In the genomic region with DNA sequence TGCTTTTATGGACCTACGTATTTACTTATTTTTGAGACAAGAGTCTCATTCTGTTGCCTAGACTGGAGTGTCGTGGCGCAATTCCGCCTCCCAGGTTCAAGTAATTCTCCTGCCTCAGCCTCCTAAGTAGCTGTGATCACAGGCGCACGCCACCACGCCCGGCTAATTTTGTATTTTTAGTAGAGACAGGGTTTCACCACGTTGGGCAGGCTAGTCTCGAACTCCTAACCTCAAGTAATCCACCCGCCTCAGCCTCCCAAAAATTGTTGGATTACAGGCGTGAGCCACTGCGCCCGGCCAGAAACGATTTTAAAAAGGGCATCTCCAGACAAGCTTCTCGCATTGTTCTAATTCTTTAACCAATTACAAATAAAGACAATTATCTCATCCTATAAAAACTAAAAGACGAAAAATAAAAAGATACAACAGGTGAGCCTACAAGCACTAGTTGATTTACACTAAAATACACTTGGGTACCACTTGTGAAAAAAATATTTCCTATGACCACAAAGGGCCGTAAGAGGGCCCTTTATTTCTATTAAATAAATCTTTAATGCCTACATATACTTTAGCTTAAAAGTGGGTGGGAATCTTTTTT, we compare ENCODE assay signal across 9 cellular contexts. TPM values are rescaled to one million over a fixed set of nuclear protein-coding genes. Genes with fewer than 3 reads are reported as not detected.
DNase-seq lines count a peak whose midpoint lies in the region; ATAC-seq, FAIRE-seq and TF ChIP-seq lines count a peak whose summit lies in the region.
"Had no signal": no experiment of that assay in that cellular context is flagged by ENCODE, and none has a peak within 500 bp of the region (broad histone marks: within the 10 kb centered on the region; RNA-seq: fewer than 3 reads in every experiment).

No MANE protein-coding gene starts in this region.

- H4K5ac ChIP-seq in H1 (ENCODE audit: insufficient read length, low read depth, low read length) = no peak overlapping the region

- H3F3A ChIP-seq in DOHH2 (ENCODE audit: control insufficient read depth, insufficient read depth) = peaks cover 16% of the 10 kb centered on the region
- no peaks in the 10 kb centered on the region for H3F3A ChIP-seq in neural cell (ENCODE audit: insufficient read depth, low read length, poor library complexity, severe bottlenecking)

- H3K23me2 ChIP-seq in H1 (ENCODE audit: low read depth, low read length) = no peaks in the 10 kb centered on the region; the same call in 1 of the 2 replicates

- no peaks in the 10 kb centered on the region for H3K27me3 ChIP-seq in DOHH2 (ENCODE audit: control insufficient read depth, low read length)
- H3K27me3 ChIP-seq in H1 (replicated peaks in 1 of 4; ENCODE audit: control insufficient read depth in 3 of 4, extremely low read depth in 1 of 4, insufficient read depth in 3 of 4, low read length in 3 of 4) = no peaks in the 10 kb centered on the region
- no peaks in the 10 kb centered on the region for H3K27me3 ChIP-seq in neural cell (ENCODE audit: insufficient read depth, low read depth, low read length)
- no peaks in the 10 kb centered on the region for H3K27me3 ChIP-seq in sigmoid colon

- H3K23ac ChIP-seq in H1 (ENCODE audit: insufficient read length) = no peak overlapping the region

- H3K4me3 ChIP-seq in DOHH2 (ENCODE audit: low read length) = peak overlapping the region; percentile 80
- H3K4me3 ChIP-seq in NB4 (ENCODE audit: low read depth, low read length) = peak overlapping the region; percentile 92
- peak overlapping the region; percentile 89 to 100 (median 100); a peak in 7 of 8 replicates for H3K4me3 ChIP-seq in H1 (ENCODE audit: extremely low read depth in 1 of 4, insufficient read depth in 2 of 4, low read depth in 3 of 4, low read length in 4 of 4)
- peak overlapping the region; percentile 91 for H3K4me3 ChIP-seq in neural cell (ENCODE audit: low read length)
- peak overlapping the region in 2 of 4 donors; percentile 75 to 82 for H3K4me3 ChIP-seq in sigmoid colon

- no peak overlapping the region for H2BK12ac ChIP-seq in H1 (ENCODE audit: low read depth, low read length)

- H4K8ac ChIP-seq in H1 (ENCODE audit: extremely low read depth, insufficient read depth, low read length) = no peak overlapping the region

- H3K9ac ChIP-seq in H1 (replicated peaks in 1 of 4; ENCODE audit: extremely low read depth in 1 of 4, low read depth in 3 of 4, low read length in 3 of 4) = peak overlapping the region in 1 of 4 experiments; percentile 9; a peak in 4 of 7 replicates
- no peak overlapping the region for H3K9ac ChIP-seq in neural cell (ENCODE audit: low read length)

- H3K4me1 ChIP-seq in DOHH2 (ENCODE audit: control insufficient read depth, low read length) = peaks cover 70% of the 10 kb centered on the region
- peaks cover 0 to 10% (median 5%) of the 10 kb centered on the region in 4 experiments; a peak in 5 of 7 replicates for H3K4me1 ChIP-seq in H1 (replicated peaks in 1 of 4; ENCODE audit: control insufficient read depth in 3 of 4, insufficient read depth in 4 of 4, low read length in 3 of 4)
- H3K4me1 ChIP-seq in sigmoid colon = peaks cover 0 to 58% (median 47%) of the 10 kb centered on the region in 4 donors

- DNase-seq in NB4 (ENCODE audit: low read depth) = no peak
- DNase-seq in H1 (ENCODE audit: low read depth in 1 of 2, low spot score in 2 of 2) = no peak
- no peak for DNase-seq in NCI-H128 (lab: John Stamatoyannopoulos, UW; ENCODE audit: unreplicated experiment)
- no peak for DNase-seq in sigmoid colon
- DNase-seq: NCI-H1930 had no signal

- ATAC-seq in HG03378 (IDR thresholded peaks at IDR 0.05; ENCODE audit: unreplicated experiment) = no peak
- ATAC-seq in HG03460 (IDR thresholded peaks at IDR 0.05; ENCODE audit: unreplicated experiment) = no peak

- H2AK5ac ChIP-seq in H1 (ENCODE audit: low read depth, low read length) = no peak overlapping the region

- H2BK20ac ChIP-seq in H1 (ENCODE audit: low read length) = no peak overlapping the region

- FAIRE-seq in H1 (lab: Jason Lieb, UNC) = no peak

- H3K36me3 ChIP-seq in DOHH2 (ENCODE audit: control insufficient read depth, low read length) (peaks cover 72% of the 10 kb centered on the region), H1 (ENCODE audit: control insufficient read depth in 2 of 4, insufficient read depth in 4 of 4, low read length in 3 of 4) (peaks cover 0 to 2% (median 0%) of the 10 kb centered on the region in 4 experiments; a peak in 1 of 8 replicates), neural cell (ENCODE audit: insufficient read depth, low read length) (no peaks in the 10 kb centered on the region), sigmoid colon (no peaks in the 10 kb centered on the region)

- TF ChIP-seq CTCF in DOHH2 (IDR thresholded peaks at IDR 0.05; ENCODE audit: low read depth, low read length, poor library complexity, severe bottlenecking) (no peak), NB4 (IDR thresholded peaks at IDR 0.05; ENCODE audit: low read depth, low read length) (no peak), H1 (IDR thresholded peaks at IDR 0.05; ENCODE audit: control extremely low read depth in 1 of 3, insufficient read depth in 1 of 3, low read depth in 1 of 3, low read length in 3 of 3) (no peak), neural cell (IDR thresholded peaks at IDR 0.05; ENCODE audit: poor library complexity, severe bottlenecking) (no peak), sigmoid colon (IDR thresholded peaks at IDR 0.05) (no peak)

- intact Hi-C loops in sigmoid colon (cut with DNase I) = no loop called here

- no peak overlapping the region for H2BK15ac ChIP-seq in H1 (ENCODE audit: low read length)

- no peak overlapping the region for H3K4ac ChIP-seq in H1 (replicated peaks; ENCODE audit: insufficient read length, low read depth, low read length)

- WGBS in H1 (ENCODE audit: extremely low coverage in 1 of 2, insufficient coverage in 1 of 2, insufficient read length in 1 of 2, insufficient replicate concordance in 2 of 2, low coverage in 1 of 2, low lambda C conversion rate in 2 of 2, missing lambda C conversion rate in 1 of 2), 2 experiments = 83% methylated on average over 18 of the region's 18 CpGs; no CpG with 5 or more reads in 1 of the 2 experiments
- WGBS in sigmoid colon, 2 donors = 86 to 88% methylated on average over 18 of the region's 18 CpGs

- CTCF ChIA-PET in H1 (lab: Charles Lee; ENCODE audit: partially characterized antibody) = interaction anchor here (0.7 to 1.8 kb wide), 11 partner anchors 8 to 259 kb away, joined by 3 to 9 read pairs (median 4); no protein-coding TSS in a partner anchor

- H3K9me2 ChIP-seq in DOHH2 (replicated peaks; ENCODE audit: control insufficient read depth, low read length) = no peaks in the 10 kb centered on the region
- H3K9me2 ChIP-seq in neural cell (ENCODE audit: insufficient read depth, low read length) = no peaks in the 10 kb centered on the region

- POLR2A ChIA-PET in H1 (lab: Charles Lee; ENCODE audit: partially characterized antibody) = interaction anchor here (0.6 to 5.8 kb wide), 25 partner anchors 9 to 260 kb away, joined by 3 to 52 read pairs (median 4); a partner anchor contains a TSS

- H2AFZ ChIP-seq in H1 (ENCODE audit: low read length) (no peak overlapping the region), neural cell (ENCODE audit: low read depth, low read length) (no peak overlapping the region)

- H3K27ac ChIP-seq in DOHH2 (ENCODE audit: low read depth, low read length) (no peak overlapping the region), H1 (ENCODE audit: low read depth, low read length) (no peak overlapping the region), neural cell (ENCODE audit: low read length) (no peak overlapping the region), sigmoid colon (no peak overlapping the region)

- H4K20me1 ChIP-seq in DOHH2 (ENCODE audit: control insufficient read depth, insufficient read depth, low read depth, low read length) = peaks cover 62% of the 10 kb centered on the region
- peaks cover 18 to 42% of the 10 kb centered on the region in 2 experiments for H4K20me1 ChIP-seq in H1 (replicated peaks in 1 of 2; ENCODE audit: control insufficient read depth in 1 of 2, insufficient read depth in 2 of 2, low read length in 2 of 2)
- H4K20me1 ChIP-seq in neural cell (ENCODE audit: insufficient read depth) = peaks cover 42% of the 10 kb centered on the region

- H3K79me1 ChIP-seq in H1 (ENCODE audit: low read depth, low read length) = no peaks in the 10 kb centered on the region

- no peak overlapping the region for H3K56ac ChIP-seq in H1 (replicated peaks; ENCODE audit: insufficient read length, low read depth, low read length)

- H3K14ac ChIP-seq in H1 (ENCODE audit: insufficient read length) = no peak overlapping the region

- H3K9me3 ChIP-seq in DOHH2 (ENCODE audit: control insufficient read depth, insufficient read depth, low read length) = no peaks in the 10 kb centered on the region
- no peaks in the 10 kb centered on the region for H3K9me3 ChIP-seq in H1 (ENCODE audit: insufficient read depth in 2 of 2, low read depth in 1 of 2, low read length in 1 of 2)
- no peaks in the 10 kb centered on the region for H3K9me3 ChIP-seq in neural cell (ENCODE audit: low read length)
- no peaks in the 10 kb centered on the region for H3K9me3 ChIP-seq in sigmoid colon

- TF ChIP-seq POLR2A in NB4 (IDR thresholded peaks at IDR 0.05; ENCODE audit: extremely low read depth, insufficient read length) = no peak
- TF ChIP-seq POLR2A in H1 (IDR thresholded peaks at IDR 0.05; ENCODE audit: control extremely low read depth in 1 of 2, low read depth in 2 of 2, low read length in 2 of 2) = no peak
- TF ChIP-seq POLR2A in sigmoid colon (IDR thresholded peaks at IDR 0.05) = no peak

- no peak overlapping the region for H2BK120ac ChIP-seq in H1 (replicated peaks; ENCODE audit: low read depth, low read length)

- no peak overlapping the region for H4K91ac ChIP-seq in H1 (replicated peaks; ENCODE audit: insufficient read length, low read length)

- H3K4me2 ChIP-seq in DOHH2 (ENCODE audit: low read length) (peak overlapping the region; percentile 89), H1 (ENCODE audit: insufficient read depth in 1 of 2, low read depth in 2 of 2, low read length in 2 of 2) (peak overlapping the region; percentile 66 to 74), neural cell (ENCODE audit: low read length) (peak overlapping the region; percentile 91)

- no peak for TF ChIP-seq EP300 in H1 (IDR thresholded peaks at IDR 0.05; ENCODE audit: borderline replicate concordance in 1 of 2, low read depth in 2 of 2, low read length in 2 of 2)
- no peak for TF ChIP-seq EP300 in neural cell (conservative IDR thresholded peaks at IDR 0.05; ENCODE audit: poor library complexity, severe bottlenecking)
- TF ChIP-seq EP300 in sigmoid colon (IDR thresholded peaks at IDR 0.05) = no peak

- H3K79me2 ChIP-seq in DOHH2 (ENCODE audit: control insufficient read depth, low read length) (peaks cover 75% of the 10 kb centered on the region), H1 (ENCODE audit: control insufficient read depth in 1 of 2, insufficient read depth in 2 of 2, low read length in 2 of 2) (peaks cover 60 to 75% of the 10 kb centered on the region in 2 experiments), neural cell (replicated peaks; ENCODE audit: insufficient read depth, low read length) (peaks cover 77% of the 10 kb centered on the region)

- H2BK5ac ChIP-seq in H1 (ENCODE audit: low read depth, low read length) = no peak overlapping the region

- no peak overlapping the region for H3K18ac ChIP-seq in H1 (ENCODE audit: extremely low read depth, low read length)

- TF ChIP-seq RAD21 in H1 (IDR thresholded peaks at IDR 0.05 in 1 of 2, conservative IDR thresholded peaks at IDR 0.05 in 1 of 2; ENCODE audit: low read depth in 2 of 2, low read length in 2 of 2) (no peak), neural cell (conservative IDR thresholded peaks at IDR 0.05) (no peak)

RNA-seq across cellular contexts. Expression of a gene that starts 2.4 kb away (rescaled TPM):
- total RNA-seq in H1 (2021; fragmentation: NEBNext Ultra II Directional; extraction: Animal tissue kit (Norgen Biotek cat#: 25700)) = 122 and 125 TPM in 2 replicates
- polyA plus RNA-seq in H1 (2011; rRNA removed) = 54.4 and 116 TPM in 2 replicates
- polyA plus RNA-seq in H1 (2011; cell fraction: cytosol; rRNA removed) = 69.8 TPM
- polyA plus RNA-seq in H1 (2011; cell fraction: nucleus; rRNA removed) = 38.2 TPM
- 80.3 to 93.1 TPM (median 84.8 TPM) in 4 replicates for polyA plus RNA-seq in H1 (2012, experiment 1 of 2)
- polyA plus RNA-seq in H1 (2012, experiment 2 of 2) = 11.4 TPM
- polyA plus RNA-seq in H1 (2013, experiment 1 of 2) = 75.1 TPM
- polyA plus RNA-seq in H1 (2013, experiment 2 of 2) = 77.3 TPM
- polyA minus RNA-seq in H1 (2011; rRNA and poly(A)+ RNA removed) = 77.5 and 105 TPM in 2 replicates
- 84.0 TPM for polyA minus RNA-seq in H1 (2011; cell fraction: cytosol; rRNA and poly(A)+ RNA removed)
- 87.1 TPM for polyA minus RNA-seq in H1 (2011; cell fraction: nucleus; rRNA and poly(A)+ RNA removed)
- 135 and 188 TPM in 2 replicates for polyA plus RNA-seq in neural cell
- 71.6 and 93.8 TPM in 2 replicates for polyA minus RNA-seq in neural cell
- 10 to 100 TPM; 37.0 to 84.5 (median 42.2) TPM for total RNA-seq in sigmoid colon
- 10 to 100 TPM; 34.2 to 57.7 (median 46.9) TPM for polyA plus RNA-seq in sigmoid colon

RNA-seq across cellular contexts. Expression of a gene that starts 59.1 kb away (rescaled TPM):
- total RNA-seq in H1 (2021; fragmentation: NEBNext Ultra II Directional; extraction: Animal tissue kit (Norgen Biotek cat#: 25700)) = 190 and 193 TPM in 2 replicates
- polyA plus RNA-seq in H1 (2011; rRNA removed) (66.3 and 94.6 TPM in 2 replicates), neural cell (26.3 and 29.6 TPM in 2 replicates), sigmoid colon (1 to 10 TPM in 1 of 3 donors, not detected in 2; 1.2 TPM)
- polyA plus RNA-seq in H1 (2011; cell fraction: cytosol; rRNA removed) = 104 TPM
- 157 TPM for polyA plus RNA-seq in H1 (2011; cell fraction: nucleus; rRNA removed)
- polyA plus RNA-seq in H1 (2012, experiment 1 of 2) = 85.0 to 196 TPM (median 117 TPM) in 4 replicates
- polyA plus RNA-seq in H1 (2012, experiment 2 of 2) = 5.9 TPM
- 133 TPM for polyA plus RNA-seq in H1 (2013, experiment 1 of 2)
- 122 TPM for polyA plus RNA-seq in H1 (2013, experiment 2 of 2)
- polyA minus RNA-seq in H1 (2011; rRNA and poly(A)+ RNA removed) = 185 and 189 TPM in 2 replicates
- polyA minus RNA-seq in H1 (2011; cell fraction: cytosol; rRNA and poly(A)+ RNA removed) = 145 TPM
- polyA minus RNA-seq in H1 (2011; cell fraction: nucleus; rRNA and poly(A)+ RNA removed) = 247 TPM
- 64.5 and 82.2 TPM in 2 replicates for polyA minus RNA-seq in neural cell
- total RNA-seq in sigmoid colon = 1 to 10 TPM in 3 of 4 donors, under 1 TPM in 1; under 0.01 to 1.9 (median 1.4) TPM
